In genomic region chr2:9311488-9311887, GRCh38 we compare ENCODE assay signal across 10 cellular contexts.
A peak's percentile ranks its signal among the peaks of the same experiment; 100 is the strongest.
DNase-seq lines count a peak whose midpoint lies in the region; ATAC-seq and TF ChIP-seq lines count a peak whose summit lies in the region.
"Had no signal": no experiment of that assay in that cellular context is flagged by ENCODE, and none has a peak within 500 bp of the region (broad histone marks: within the 10 kb centered on the region; RNA-seq: fewer than 3 reads in every experiment).

No MANE protein-coding gene starts in this region.

- no peak overlapping the region for H3K4me3 Mint-ChIP-seq in CD4-positive, alpha-beta T cell

- H3K27me3 ChIP-seq in gastroesophageal sphincter (no peaks in the 10 kb centered on the region), rectal smooth muscle tissue (ENCODE audit: control insufficient read depth, insufficient read depth, low read length) (no peaks in the 10 kb centered on the region)
- H3K27me3 ChIP-seq in CD4-positive, alpha-beta T cell (ENCODE audit: control insufficient read depth, insufficient read depth, low read length) = no peaks in the 10 kb centered on the region
- H3K27me3 ChIP-seq: hepatocyte had no signal

- 5 to 11% methylated on average over 8 to 11 of the region's 12 CpGs for WGBS in gastroesophageal sphincter (ENCODE audit: low coverage in 1 of 2), 2 donors

- H3K4me3 ChIP-seq in gastroesophageal sphincter = no peak overlapping the region
- H3K4me3 ChIP-seq in rectal smooth muscle tissue (ENCODE audit: low read length) = no peak overlapping the region
- H3K4me3 ChIP-seq: hepatocyte had no signal

- no peaks in the 10 kb centered on the region for H3K9me3 ChIP-seq in gastroesophageal sphincter
- H3K9me3 ChIP-seq in CD4-positive, alpha-beta T cell (ENCODE audit: control insufficient read depth, low read length) = no peaks in the 10 kb centered on the region

- no peak for TF ChIP-seq CTCF in gastroesophageal sphincter (IDR thresholded peaks at IDR 0.05)
- TF ChIP-seq CTCF in CD4-positive, alpha-beta T cell (IDR thresholded peaks at IDR 0.05) = no peak

- no peaks in the 10 kb centered on the region for H3K4me1 Mint-ChIP-seq in CD4-positive, alpha-beta T cell (ENCODE audit: low read depth)

- H3K4me1 ChIP-seq in gastroesophageal sphincter (peaks cover 0 to 78% (median 24%) of the 10 kb centered on the region in 3 donors), rectal smooth muscle tissue (ENCODE audit: control insufficient read depth, insufficient read depth, low read length) (peaks cover 44% of the 10 kb centered on the region)

- intact Hi-C loops in CD4-positive, alpha-beta T cell (cut with DNase I, micrococcal nuclease) = no loop called here

- no peaks in the 10 kb centered on the region for H3K27me3 Mint-ChIP-seq in CD4-positive, alpha-beta T cell

- H3K27ac ChIP-seq in gastroesophageal sphincter (peak overlapping the region; percentile 53 to 79 (median 71)), rectal smooth muscle tissue (ENCODE audit: low read depth, low read length) (peak overlapping the region; percentile 78)
- H3K27ac ChIP-seq in CD4-positive, alpha-beta T cell (ENCODE audit: low read depth, low read length) = no peak overlapping the region

- TF ChIP-seq EP300 in gastroesophageal sphincter (IDR thresholded peaks at IDR 0.05) = no peak

- CTCF ChIA-PET in CD4-positive, alpha-beta T cell (lab: Charles Lee) = no interaction called here

- POLR2A ChIA-PET in CD4-positive, alpha-beta T cell (lab: Charles Lee) = no interaction called here

- no peaks in the 10 kb centered on the region for H3K36me3 Mint-ChIP-seq in CD4-positive, alpha-beta T cell (ENCODE audit: low read depth)

- H3K36me3 ChIP-seq in gastroesophageal sphincter = no peaks in the 10 kb centered on the region
- H3K36me3 ChIP-seq in rectal smooth muscle tissue (ENCODE audit: control insufficient read depth, insufficient read depth, low read length) = no peaks in the 10 kb centered on the region

- no peak overlapping the region for H3K9ac ChIP-seq in rectal smooth muscle tissue (ENCODE audit: low read length)

- no peak for TF ChIP-seq POLR2A in gastroesophageal sphincter (IDR thresholded peaks at IDR 0.05)

- ATAC-seq in gastroesophageal sphincter = peak; percentile 75
- ATAC-seq in GM19395 (IDR thresholded peaks at IDR 0.05; ENCODE audit: unreplicated experiment) = no peak
- ATAC-seq in CD4-positive, alpha-beta T cell (ENCODE audit: poor library complexity) = no peak
- ATAC-seq in HG02973 (IDR thresholded peaks at IDR 0.05; ENCODE audit: unreplicated experiment) = no peak
- no peak for ATAC-seq in GM19324 (IDR thresholded peaks at IDR 0.05; ENCODE audit: low FRiP score, unreplicated experiment)

- no peak overlapping the region for H3K27ac Mint-ChIP-seq in CD4-positive, alpha-beta T cell

- H3K9me3 Mint-ChIP-seq in CD4-positive, alpha-beta T cell = no peaks in the 10 kb centered on the region

- DNase-seq in EH (ENCODE audit: low read depth) (peak; percentile 94), amniotic epithelial cell (ENCODE audit: low read depth) (peak; percentile 88)
- no peak for DNase-seq in CD4-positive, alpha-beta T cell
- DNase-seq: DMS153 had no signal

Comparison
In these comparisons a context has a peak if more than half of its experiments do, and no peak if none do; other contexts are left out.
1. DNase-seq: peak in EH (single experiment) and amniotic epithelial cell (single experiment); none in CD4-positive, alpha-beta T cell (0 of 10).